22 cellular contexts compared by ENCODE assay signal in the genomic region with DNA sequence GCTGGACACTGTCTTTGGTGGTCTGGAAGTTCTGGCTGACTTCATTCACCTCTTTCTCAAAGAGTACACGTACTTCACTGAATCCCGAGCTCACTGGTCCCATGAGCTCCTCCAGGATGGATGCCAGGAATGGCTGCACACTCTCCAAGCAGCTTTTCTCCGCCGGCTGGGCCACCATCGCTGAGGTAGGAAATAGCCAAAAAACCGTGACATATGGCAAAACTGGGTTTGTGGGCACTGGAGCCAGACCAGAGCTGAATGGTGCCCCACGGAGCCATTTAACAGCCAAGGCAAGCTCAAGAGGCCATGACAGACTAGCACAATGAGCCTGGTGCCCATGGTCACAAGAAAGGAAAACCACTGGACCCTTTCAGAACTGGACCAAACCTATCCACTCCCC.
DNase-seq lines count a peak whose midpoint lies in the region; ATAC-seq, FAIRE-seq and TF ChIP-seq lines count a peak whose summit lies in the region.
"Had no signal": no experiment of that assay in that cellular context is flagged by ENCODE, and none has a peak within 500 bp of the region (broad histone marks: within the 10 kb centered on the region; RNA-seq: fewer than 3 reads in every experiment).

No MANE protein-coding gene starts in this region.

- no peak for FAIRE-seq in K562 (lab: Jason Lieb, UNC)
- FAIRE-seq: A204.1, GM12878, GM19239, H1 had no signal

- BruUV-seq in K562 (replicated peaks; lab: Mats Ljungman, UMichigan) = no TSS peak

- H3K9ac ChIP-seq in K562 (ENCODE audit: insufficient read depth in 1 of 2, low read depth in 2 of 2, low read length in 2 of 2) (0 out of 4 replicates have a peak overlapping the region, but pooled peaks of 1 of the 2 experiments have one; percentile 22), MM.1S (ENCODE audit: low read length) (no peak overlapping the region)
- H3K9ac ChIP-seq: BLaER1, GM23248 had no signal

- H3K27ac ChIP-seq in K562 (ENCODE audit: extremely low read depth, low read depth, low read length) (no peak overlapping the region), right lobe of liver (no peak overlapping the region), MM.1S (ENCODE audit: low read length) (no peak overlapping the region)
- H3K27ac ChIP-seq: 22Rv1, BLaER1, C4-2B, GM23248 had no signal

- H3K9me1 ChIP-seq in K562 (ENCODE audit: control insufficient read depth, insufficient read depth, low read length) = no peaks in the 10 kb centered on the region

- CTCF ChIA-PET in K562 (lab: Yijun Ruan, JAX; ENCODE audit: low intra/inter-chr PET ratio) = no interaction called here

- no peaks in the 10 kb centered on the region for H3K27me3 ChIP-seq in K562 (ENCODE audit: control insufficient read depth in 2 of 2, insufficient read depth in 2 of 2, low read length in 2 of 2)
- no peaks in the 10 kb centered on the region for H3K27me3 ChIP-seq in right lobe of liver
- H3K27me3 ChIP-seq in MM.1S (replicated peaks; ENCODE audit: insufficient read depth, low read length) = no peaks in the 10 kb centered on the region
- H3K27me3 ChIP-seq: BLaER1 had no signal

- DNase-seq in G401 (ENCODE audit: low spot score) (peak; percentile 86), K562 (ENCODE audit: extremely low read depth in 1 of 4, low spot score in 3 of 4) (no peak), cerebellum (ENCODE audit: low spot score) (peak; percentile 65), right lobe of liver (no peak), SK-N-DZ (ENCODE audit: low spot score) (no peak), MM.1S (no peak)
- DNase-seq: Caco-2; CD4-positive, CD25-positive, alpha-beta regulatory T cell; CD8-positive, alpha-beta T cell; DMS153; DND-41; GDM1; GM23248; H7; HCEC 1CT had no signal

- TF ChIP-seq CTCF in K562 (IDR thresholded peaks at IDR 0.05 in 2 of 3, conservative IDR thresholded peaks at IDR 0.05 in 1 of 3; ENCODE audit: insufficient read depth in 2 of 3, low read depth in 1 of 3, low read length in 3 of 3) (no peak), right lobe of liver (IDR thresholded peaks at IDR 0.05) (no peak), MM.1S (IDR thresholded peaks at IDR 0.05; ENCODE audit: low read length) (no peak)

- no peak overlapping the region for H3K4me2 ChIP-seq in K562 (ENCODE audit: insufficient read depth, low read length)
- no peak overlapping the region for H3K4me2 ChIP-seq in MM.1S (ENCODE audit: low read depth, low read length)
- H3K4me2 ChIP-seq: BLaER1 had no signal

- no peak overlapping the region for H3K4me3 ChIP-seq in K562
- H3K4me3 ChIP-seq in right lobe of liver = no peak overlapping the region
- no peak overlapping the region for H3K4me3 ChIP-seq in MM.1S (ENCODE audit: low read length)
- H3K4me3 ChIP-seq: BLaER1, GM12878, GM23248 had no signal

- H4K20me1 ChIP-seq in K562 (replicated peaks; ENCODE audit: control insufficient read depth, insufficient read depth, low read length) (no peaks in the 10 kb centered on the region), MM.1S (ENCODE audit: insufficient read depth, low read length) (no peaks in the 10 kb centered on the region)
- H4K20me1 ChIP-seq: BLaER1 had no signal

- no peaks in the 10 kb centered on the region for H3K9me2 ChIP-seq in MM.1S (replicated peaks; ENCODE audit: insufficient read depth, low read length)

- H3K9me3 ChIP-seq in K562 (replicated peaks; ENCODE audit: control insufficient read depth, insufficient read depth, low read depth, low read length) (no peaks in the 10 kb centered on the region), right lobe of liver (no peaks in the 10 kb centered on the region), MM.1S (replicated peaks; ENCODE audit: insufficient read depth, low read length) (no peaks in the 10 kb centered on the region)

- H2AFZ ChIP-seq in K562 (ENCODE audit: low read depth, low read length) (no peak overlapping the region), MM.1S (ENCODE audit: low read length) (no peak overlapping the region)
- H2AFZ ChIP-seq: GM23248 had no signal

- no peak for TF ChIP-seq RAD21 in K562 (CRISPR knock-in tag; conservative IDR thresholded peaks at IDR 0.05 in 1 of 2, IDR thresholded peaks at IDR 0.05 in 1 of 2)

- ATAC-seq in K562 (no peak), right lobe of liver (no peak)
- ATAC-seq: CD8-positive, alpha-beta T cell; GM12878 had no signal

- intact Hi-C loops in K562 (cut with micrococcal nuclease) (no loop called here), right lobe of liver (cut with DNase I) (no loop called here)

- POLR2A ChIA-PET in K562 (lab: Yijun Ruan, JAX) = interaction anchor here (0.6 to 1.7 kb wide), 3 partner anchors 9 to 27 kb away, joined by 3 read pairs; no protein-coding TSS in a partner anchor

- no peak for TF ChIP-seq POLR2A in K562 (conservative IDR thresholded peaks at IDR 0.05)
- TF ChIP-seq POLR2A in right lobe of liver (IDR thresholded peaks at IDR 0.05) = no peak

- in situ Hi-C loops in G401 (cut with HindIII; ENCODE audit: low sequenced_read_pairs) = loop anchor here (25.0 kb wide), 2 partner anchors 169 to 344 kb away; a partner anchor contains a TSS
- in situ Hi-C loops in K562 (cut with MboI) = no loop called here

- H3K79me2 ChIP-seq in K562 (ENCODE audit: control insufficient read depth, insufficient read depth, low read length) (no peaks in the 10 kb centered on the region), MM.1S (ENCODE audit: low read length) (no peaks in the 10 kb centered on the region)

- no peaks in the 10 kb centered on the region for H3F3A ChIP-seq in MM.1S (ENCODE audit: insufficient read depth, low read length)

- H3K36me3 ChIP-seq in K562 (ENCODE audit: control insufficient read depth, insufficient read depth, low read length) (peaks cover 35% of the 10 kb centered on the region; the same call in 2 of the 3 replicates), right lobe of liver (no peaks in the 10 kb centered on the region), MM.1S (replicated peaks; ENCODE audit: insufficient read depth, low read length) (no peaks in the 10 kb centered on the region)
- H3K36me3 ChIP-seq: BLaER1 had no signal

- 79% methylated on average over 7 of the region's 7 CpGs for WGBS in K562 (ENCODE audit: insufficient coverage, low coverage, missing lambda C conversion rate)
- WGBS in right lobe of liver (ENCODE audit: insufficient coverage, low coverage, low lambda C conversion rate, missing lambda C conversion rate) = 100% methylated on average over 4 of the region's 7 CpGs

- no peak for TF ChIP-seq EP300 in K562 (IDR thresholded peaks at IDR 0.05; ENCODE audit: low read length)

- H3K4me1 ChIP-seq in K562 (replicated peaks in 1 of 2; ENCODE audit: control insufficient read depth in 2 of 2, insufficient read depth in 2 of 2, low read length in 2 of 2) (no peaks in the 10 kb centered on the region), right lobe of liver (no peaks in the 10 kb centered on the region), MM.1S (ENCODE audit: low read length) (no peaks in the 10 kb centered on the region)
- H3K4me1 ChIP-seq: Caco-2 had no signal

TF ChIP-seq in K562, 482 proteins besides CTCF, POLR2A, EP300 and RAD21:
- no peak for TF ChIP-seq SAP30 (IDR thresholded peaks at IDR 0.05; ENCODE audit: borderline replicate concordance, insufficient read depth, low read depth, low read length, poor library complexity, severe bottlenecking)
- TF ChIP-seq RBM22 (IDR thresholded peaks at IDR 0.05; ENCODE audit: low read depth, low read length, poor library complexity, severe bottlenecking) = peak; percentile 31
- 0 out of 2 replicates have a peak, but pooled peaks have one; percentile 23 for TF ChIP-seq POLR2G (IDR thresholded peaks at IDR 0.05; ENCODE audit: low read depth, low read length)

Comparison
In these comparisons a context has a peak if more than half of its experiments do, and no peak if none do; other contexts are left out.
1. DNase-seq: peak in G401 (single experiment) and cerebellum (single experiment); none in K562 (0 of 4), right lobe of liver (0 of 3), SK-N-DZ (single experiment) and MM.1S (single experiment).